In genomic region chr1:92374211-92374610, GRCh38 we compare ENCODE assay signal across 19 cellular contexts.
"Had no signal": no experiment of that assay in that cellular context is flagged by ENCODE, and none has a peak within 500 bp of the region (broad histone marks: within the 10 kb centered on the region; RNA-seq: fewer than 3 reads in every experiment).

No MANE protein-coding gene starts in this region.

- H3K9ac ChIP-seq: neural progenitor cell had no signal

- ATAC-seq: activated T-helper 17 cell treated with anti-CD3 and anti-CD28 coated beads, Interleukin-2, amount 50 U/mL, for 72 hours; body of pancreas; foreskin keratinocyte; naive thymus-derived CD8-positive, alpha-beta T cell had no signal

- H3K9me3 ChIP-seq: body of pancreas, left ventricle myocardium inferior, spleen, testis, uterus had no signal

- H3K27me3 ChIP-seq: body of pancreas, cardiac muscle cell, foreskin keratinocyte, hepatocyte, neural progenitor cell, spleen, testis, uterus had no signal

- DNase-seq: activated CD4-positive, alpha-beta T cell treated with anti-CD3 and anti-CD28 coated beads for 1 hour; activated CD4-positive, alpha-beta T cell treated with anti-CD3 and anti-CD28 coated beads, Interleukin-2, amount 50 U/mL, for 1 hour; activated naive CD4-positive, alpha-beta T cell; activated T-cell treated with anti-CD3 and anti-CD28 coated beads, Interleukin-2, amount 50 U/mL, for 1 hour; anterior cingulate cortex; body of pancreas; effector CD8-positive, alpha-beta T cell; foreskin keratinocyte; left ventricle myocardium inferior; naive thymus-derived CD8-positive, alpha-beta T cell; spleen; stimulated activated CD4-positive, alpha-beta T cell treated with anti-CD3 and anti-CD28 coated beads, Interleukin-4, amount 100 ng/mL, for 1 hour; stimulated activated naive CD4-positive, alpha-beta T cell; testis; uterus had no signal

- H2AFZ ChIP-seq: hepatocyte, neural progenitor cell had no signal

- H3K36me3 ChIP-seq: cardiac muscle cell, neural progenitor cell, uterus had no signal

- H3K4me1 ChIP-seq: body of pancreas, foreskin keratinocyte, left ventricle myocardium inferior, spleen, testis, uterus had no signal

- H3K4me3 ChIP-seq: body of pancreas, cardiac muscle cell, hepatocyte, left ventricle myocardium inferior, neural progenitor cell, spleen, testis, uterus had no signal

- H3K79me2 ChIP-seq: hepatocyte had no signal

- H3K4me2 ChIP-seq: hepatocyte, neural progenitor cell had no signal

- H3K27ac ChIP-seq: body of pancreas, cardiac muscle cell, foreskin keratinocyte, hepatocyte, left ventricle myocardium inferior, neural progenitor cell, spleen, testis, uterus had no signal
